ENCODE assay signal across 8 cellular contexts in the genomic region with DNA sequence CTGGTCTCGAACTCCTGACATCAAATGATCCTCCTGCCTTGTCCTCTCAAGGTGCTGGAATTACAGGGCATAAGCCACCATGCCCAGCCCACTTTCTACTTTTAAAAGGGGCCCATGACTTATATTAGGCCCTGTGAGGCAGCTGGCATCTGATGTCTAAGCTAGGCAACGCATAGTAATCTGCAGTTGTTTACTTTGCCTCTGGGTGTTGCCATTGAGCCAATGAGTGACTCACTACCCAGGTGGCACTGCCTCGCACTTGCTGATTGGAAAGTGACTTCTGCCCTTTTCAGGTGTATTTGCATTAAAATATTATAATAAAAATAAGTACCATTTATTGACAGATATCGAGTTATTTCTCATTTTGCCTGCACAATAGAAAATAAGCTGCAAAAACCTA.
DNase-seq lines count a peak whose midpoint lies in the region; ATAC-seq and TF ChIP-seq lines count a peak whose summit lies in the region.

No MANE protein-coding gene starts in this region.

- no peaks in the 10 kb centered on the region for H3K9me3 Mint-ChIP-seq in CD8-positive, alpha-beta memory T cell
- no peaks in the 10 kb centered on the region for H3K9me3 Mint-ChIP-seq in activated T-helper 1 cell treated with anti-CD3 and anti-CD28 coated beads, Interleukin-12 subunit alpha, Interleukin-12 subunit beta, Interleukin-2, Interleukin-4 antibody, amounts not matched to agents 30 ng/mL and 10 ng/mL and 1 ng/mL, durations not matched to agents 14 hours and 24 hours and 36 hours

- peak; percentile 70 for DNase-seq in COLO829 (ENCODE audit: low spot score)
- DNase-seq in MM.1S: peak; percentile 46
- no peak for DNase-seq in astrocyte of the spinal cord (ENCODE audit: low read depth, low spot score)
- peak; percentile 14 for DNase-seq in stimulated activated CD4-positive, alpha-beta T cell treated with anti-CD3 and anti-CD28 coated beads, Interleukin-4, amount 100 ng/mL, for 24 hours
- DNase-seq in CD8-positive, alpha-beta memory T cell: no peak
- no peak for DNase-seq in activated T-helper 1 cell treated with anti-CD3 and anti-CD28 coated beads, Interleukin-12 subunit alpha, Interleukin-12 subunit beta, Interleukin-2, Interleukin-4 antibody, amounts not matched to agents 30 ng/mL and 10 ng/mL and 1 ng/mL, durations not matched to agents 14 hours and 24 hours and 36 hours (ENCODE audit: low spot score)

- no peak overlapping the region for H3K4me2 ChIP-seq in MM.1S (ENCODE audit: low read depth, low read length)

- ATAC-seq in GM18858 (IDR thresholded peaks at IDR 0.05; ENCODE audit: unreplicated experiment): peak; percentile 72
- no peak for ATAC-seq in GM21447 (IDR thresholded peaks at IDR 0.05; ENCODE audit: unreplicated experiment)

- H3K4me1 ChIP-seq in MM.1S (ENCODE audit: low read length): no peaks in the 10 kb centered on the region
- H3K4me1 ChIP-seq in CD8-positive, alpha-beta memory T cell (ENCODE audit: insufficient read depth, low read length): peaks cover 15% of the 10 kb centered on the region

- H3K36me3 Mint-ChIP-seq in CD8-positive, alpha-beta memory T cell: peaks cover 0 to 2% (median 0%) of the 10 kb centered on the region in 3 donors
- H3K36me3 Mint-ChIP-seq in activated T-helper 1 cell treated with anti-CD3 and anti-CD28 coated beads, Interleukin-12 subunit alpha, Interleukin-12 subunit beta, Interleukin-2, Interleukin-4 antibody, amounts not matched to agents 30 ng/mL and 10 ng/mL and 1 ng/mL, durations not matched to agents 14 hours and 24 hours and 36 hours (ENCODE audit: low read depth): no peaks in the 10 kb centered on the region

- no peaks in the 10 kb centered on the region for H3K79me2 ChIP-seq in MM.1S (ENCODE audit: low read length)

- H3K9me3 ChIP-seq in MM.1S (replicated peaks; ENCODE audit: insufficient read depth, low read length): no peaks in the 10 kb centered on the region
- H3K9me3 ChIP-seq in CD8-positive, alpha-beta memory T cell (ENCODE audit: low read length): no peaks in the 10 kb centered on the region

- POLR2A ChIA-PET in CD8-positive, alpha-beta memory T cell (lab: Charles Lee): no interaction called here

- H3K4me3 Mint-ChIP-seq in CD8-positive, alpha-beta memory T cell: no peak overlapping the region
- H3K4me3 Mint-ChIP-seq in activated T-helper 1 cell treated with anti-CD3 and anti-CD28 coated beads, Interleukin-12 subunit alpha, Interleukin-12 subunit beta, Interleukin-2, Interleukin-4 antibody, amounts not matched to agents 30 ng/mL and 10 ng/mL and 1 ng/mL, durations not matched to agents 14 hours and 24 hours and 36 hours: no peak overlapping the region

- no peak overlapping the region for H3K27ac ChIP-seq in MM.1S (ENCODE audit: low read length)
- no peak overlapping the region for H3K27ac ChIP-seq in CD8-positive, alpha-beta memory T cell (ENCODE audit: low read depth, low read length)

- no peaks in the 10 kb centered on the region for H4K20me1 ChIP-seq in MM.1S (ENCODE audit: insufficient read depth, low read length)

- in situ Hi-C loops in astrocyte of the spinal cord (cut with HindIII; ENCODE audit: low sequenced_read_pairs): no loop called here

- H3K36me3 ChIP-seq in MM.1S (replicated peaks; ENCODE audit: insufficient read depth, low read length): no peaks in the 10 kb centered on the region
- H3K36me3 ChIP-seq in CD8-positive, alpha-beta memory T cell (ENCODE audit: insufficient read depth, low read length): no peaks in the 10 kb centered on the region

- CTCF ChIA-PET in CD8-positive, alpha-beta memory T cell (lab: Charles Lee): interaction anchor here (1.2 kb wide), 1 partner anchor 267 kb away, joined by 3 read pairs; no protein-coding TSS in a partner anchor

- H3K9me2 ChIP-seq in MM.1S (replicated peaks; ENCODE audit: insufficient read depth, low read length): no peaks in the 10 kb centered on the region

- TF ChIP-seq CTCF in MM.1S (IDR thresholded peaks at IDR 0.05; ENCODE audit: low read length) (peak; percentile 33), astrocyte of the spinal cord (IDR thresholded peaks at IDR 0.05; ENCODE audit: low read depth, low read length) (peak; percentile 19)

- no peak overlapping the region for H3K27ac Mint-ChIP-seq in CD8-positive, alpha-beta memory T cell
- no peak overlapping the region for H3K27ac Mint-ChIP-seq in activated T-helper 1 cell treated with anti-CD3 and anti-CD28 coated beads, Interleukin-12 subunit alpha, Interleukin-12 subunit beta, Interleukin-2, Interleukin-4 antibody, amounts not matched to agents 30 ng/mL and 10 ng/mL and 1 ng/mL, durations not matched to agents 14 hours and 24 hours and 36 hours

- no peak overlapping the region for H2AFZ ChIP-seq in MM.1S (ENCODE audit: low read length)

- H3K4me3 ChIP-seq in MM.1S (ENCODE audit: low read length) (no peak overlapping the region), astrocyte of the spinal cord (ENCODE audit: low read depth, low read length) (no peak overlapping the region)
- H3K4me3 ChIP-seq in CD8-positive, alpha-beta memory T cell (ENCODE audit: low read length): no peak overlapping the region

- intact Hi-C loops in activated T-helper 1 cell treated with anti-CD3 and anti-CD28 coated beads, Interleukin-12 subunit alpha, Interleukin-12 subunit beta, Interleukin-2, Interleukin-4 antibody, amounts not matched to agents 30 ng/mL and 10 ng/mL and 1 ng/mL, durations not matched to agents 14 hours and 24 hours and 36 hours (cut with micrococcal nuclease): no loop called here

- H3K27me3 ChIP-seq in MM.1S (replicated peaks; ENCODE audit: insufficient read depth, low read length): no peaks in the 10 kb centered on the region
- H3K27me3 ChIP-seq in CD8-positive, alpha-beta memory T cell (ENCODE audit: insufficient read depth, low read length, poor library complexity, severe bottlenecking): no peaks in the 10 kb centered on the region

- H3F3A ChIP-seq in MM.1S (ENCODE audit: insufficient read depth, low read length): no peaks in the 10 kb centered on the region

- peaks cover 3 to 4% of the 10 kb centered on the region in 2 donors for H3K27me3 Mint-ChIP-seq in CD8-positive, alpha-beta memory T cell
- H3K27me3 Mint-ChIP-seq in activated T-helper 1 cell treated with anti-CD3 and anti-CD28 coated beads, Interleukin-12 subunit alpha, Interleukin-12 subunit beta, Interleukin-2, Interleukin-4 antibody, amounts not matched to agents 30 ng/mL and 10 ng/mL and 1 ng/mL, durations not matched to agents 14 hours and 24 hours and 36 hours (ENCODE audit: insufficient read depth): peaks cover 14% of the 10 kb centered on the region

- no peak overlapping the region for H3K9ac ChIP-seq in MM.1S (ENCODE audit: low read length)

- H3K4me1 Mint-ChIP-seq in CD8-positive, alpha-beta memory T cell: peaks cover 13 to 25% (median 22%) of the 10 kb centered on the region in 3 donors
- peaks cover 7% of the 10 kb centered on the region for H3K4me1 Mint-ChIP-seq in activated T-helper 1 cell treated with anti-CD3 and anti-CD28 coated beads, Interleukin-12 subunit alpha, Interleukin-12 subunit beta, Interleukin-2, Interleukin-4 antibody, amounts not matched to agents 30 ng/mL and 10 ng/mL and 1 ng/mL, durations not matched to agents 14 hours and 24 hours and 36 hours (ENCODE audit: low read depth)

Comparison
In these comparisons a context has a peak if more than half of its experiments do, and no peak if none do; other contexts are left out.
1. DNase-seq: peak in COLO829 (single experiment), MM.1S (single experiment) and stimulated activated CD4-positive, alpha-beta T cell treated with anti-CD3 and anti-CD28 coated beads, Interleukin-4, amount 100 ng/mL, for 24 hours (single experiment); none in astrocyte of the spinal cord (single experiment), CD8-positive, alpha-beta memory T cell (0 of 5) and activated T-helper 1 cell treated with anti-CD3 and anti-CD28 coated beads, Interleukin-12 subunit alpha, Interleukin-12 subunit beta, Interleukin-2, Interleukin-4 antibody, amounts not matched to agents 30 ng/mL and 10 ng/mL and 1 ng/mL, durations not matched to agents 14 hours and 24 hours and 36 hours (single experiment).